2 cellular contexts compared by ENCODE assay signal in the genomic region with DNA sequence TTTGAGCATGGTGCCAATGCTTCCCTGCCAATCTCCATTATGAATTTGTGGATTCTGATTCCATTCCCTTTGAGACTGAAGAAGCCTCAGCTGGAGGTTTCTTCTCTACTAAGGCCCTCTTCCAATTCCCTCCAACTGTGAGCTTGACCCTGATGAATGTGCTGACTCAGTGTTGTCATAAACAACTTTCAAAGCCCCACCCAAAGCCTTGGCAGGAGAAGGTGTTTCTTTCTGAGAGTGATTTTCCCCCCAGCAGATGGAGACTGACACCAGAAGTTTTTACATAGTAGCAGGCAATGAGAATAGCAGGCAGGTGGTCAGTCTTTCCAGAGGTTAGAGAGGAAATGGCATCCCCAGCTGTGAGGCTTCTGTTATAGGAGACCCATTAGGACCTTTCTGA.
A peak's percentile ranks its signal among the peaks of the same experiment; 100 is the strongest.
TF ChIP-seq lines count a peak whose summit lies in the region.

No MANE protein-coding gene starts in this region.

TF ChIP-seq in HepG2, 621 proteins besides CTCF, POLR2A, EP300 and RAD21:
- TF ChIP-seq ZSCAN29 (CRISPR knock-in tag; conservative IDR thresholded peaks at IDR 0.05) (no peak), ZNF572 (CRISPR knock-in tag; IDR thresholded peaks at IDR 0.05) (no peak), ZNF451 (CRISPR knock-in tag; IDR thresholded peaks at IDR 0.05) (no peak), MAFK (conservative IDR thresholded peaks at IDR 0.05 in 1 of 2, IDR thresholded peaks at IDR 0.05 in 1 of 2; ENCODE audit: low read length in 2 of 2) (peak; percentile 45 to 72; a peak in 3 of 4 replicates), MAF1 (CRISPR knock-in tag; IDR thresholded peaks at IDR 0.05; ENCODE audit: borderline replicate concordance) (no peak), SIN3B (IDR thresholded peaks at IDR 0.05; ENCODE audit: low read length) (no peak), ZNF280D (CRISPR knock-in tag; IDR thresholded peaks at IDR 0.05) (no peak), AGO1 (IDR thresholded peaks at IDR 0.05; ENCODE audit: low read depth, low read length, poor library complexity, severe bottlenecking) (no peak), ZSCAN22 (CRISPR knock-in tag; IDR thresholded peaks at IDR 0.05) (no peak), RXRB (CRISPR knock-in tag; IDR thresholded peaks at IDR 0.05; ENCODE audit: borderline replicate concordance) (no peak), ZNF703 (CRISPR knock-in tag; IDR thresholded peaks at IDR 0.05; ENCODE audit: borderline replicate concordance) (no peak), MAFF (IDR thresholded peaks at IDR 0.05; ENCODE audit: low read depth, low read length) (peak; percentile 61), GABPB1 (CRISPR knock-in tag; IDR thresholded peaks at IDR 0.05) (no peak)

TF ChIP-seq in K562, 482 proteins besides CTCF, POLR2A, EP300 and RAD21:
- TF ChIP-seq BRF1 (IDR thresholded peaks at IDR 0.05; ENCODE audit: borderline replicate concordance, extremely low read depth, insufficient read length) (no peak), HNRNPLL (IDR thresholded peaks at IDR 0.05; ENCODE audit: low read depth, low read length, poor library complexity, severe bottlenecking) (no peak), FOXP1 (CRISPR knock-in tag; IDR thresholded peaks at IDR 0.05) (0 out of 2 replicates have a peak, but pooled peaks have one; percentile 69), FOXK1 (CRISPR knock-in tag; IDR thresholded peaks at IDR 0.05; ENCODE audit: borderline replicate concordance) (no peak), HMG20A (CRISPR knock-in tag; conservative IDR thresholded peaks at IDR 0.05) (no peak), SOX6 (IDR thresholded peaks at IDR 0.05) (peak; percentile 37; the same call in 1 of the 2 replicates), BACH1 (tag; IDR thresholded peaks at IDR 0.05) (peak; percentile 40; the same call in 1 of the 2 replicates), ZNF239 (CRISPR knock-in tag; IDR thresholded peaks at IDR 0.05) (no peak), POLR2AphosphoS2 (IDR thresholded peaks at IDR 0.05; ENCODE audit: low read length) (no peak), MAFG (tag; conservative IDR thresholded peaks at IDR 0.05) (peak; percentile 96), BRF2 (IDR thresholded peaks at IDR 0.05; ENCODE audit: borderline replicate concordance, insufficient read depth, insufficient read length) (no peak), ZNF766 (CRISPR knock-in tag; conservative IDR thresholded peaks at IDR 0.05) (peak; percentile 65; the same call in 1 of the 2 replicates), FOXJ2 (tag; IDR thresholded peaks at IDR 0.05) (peak; percentile 91), SMARCE1 (IDR thresholded peaks at IDR 0.05) (no peak), DPF2 (IDR thresholded peaks at IDR 0.05) (0 out of 2 replicates have a peak, but pooled peaks have one; percentile 19), ZFP91 (CRISPR knock-in tag; IDR thresholded peaks at IDR 0.05) (no peak), C11orf30 (IDR thresholded peaks at IDR 0.05; ENCODE audit: low read depth) (peak; percentile 99), TCF15 (CRISPR knock-in tag; IDR thresholded peaks at IDR 0.05) (no peak), ZNF133 (CRISPR knock-in tag; IDR thresholded peaks at IDR 0.05) (no peak), PTBP1 (IDR thresholded peaks at IDR 0.05; ENCODE audit: low read depth, low read length) (no peak), IRF2 (CRISPR knock-in tag; IDR thresholded peaks at IDR 0.05) (no peak), MEIS2 (IDR thresholded peaks at IDR 0.05; ENCODE audit: partially characterized antibody) (peak; percentile 37), FOXK2 (conservative IDR thresholded peaks at IDR 0.05 in 1 of 2, IDR thresholded peaks at IDR 0.05 in 1 of 2; ENCODE audit: low read depth in 2 of 2) (peak; percentile 89 to 92), MAFK (IDR thresholded peaks at IDR 0.05; ENCODE audit: low read length) (peak; percentile 96), MAFF (IDR thresholded peaks at IDR 0.05; ENCODE audit: low read length) (peak; percentile 97), ZNF780A (CRISPR knock-in tag; IDR thresholded peaks at IDR 0.05) (no peak), ZNF212 (CRISPR knock-in tag; IDR thresholded peaks at IDR 0.05) (no peak), TBP (optimal IDR thresholded peaks at IDR 0.05; ENCODE audit: low read depth, low read length) (no peak), SLC30A9 (CRISPR knock-in tag; IDR thresholded peaks at IDR 0.05) (no peak), ZNF316 (IDR thresholded peaks at IDR 0.05) (peak; percentile 99), SRF (CRISPR knock-in tag; IDR thresholded peaks at IDR 0.05) (no peak), ATF6 (CRISPR knock-in tag; IDR thresholded peaks at IDR 0.05) (no peak), NFE2 (IDR thresholded peaks at IDR 0.05; ENCODE audit: low read depth) (peak; percentile 91)
- TF ChIP-seq, protein P1, sequence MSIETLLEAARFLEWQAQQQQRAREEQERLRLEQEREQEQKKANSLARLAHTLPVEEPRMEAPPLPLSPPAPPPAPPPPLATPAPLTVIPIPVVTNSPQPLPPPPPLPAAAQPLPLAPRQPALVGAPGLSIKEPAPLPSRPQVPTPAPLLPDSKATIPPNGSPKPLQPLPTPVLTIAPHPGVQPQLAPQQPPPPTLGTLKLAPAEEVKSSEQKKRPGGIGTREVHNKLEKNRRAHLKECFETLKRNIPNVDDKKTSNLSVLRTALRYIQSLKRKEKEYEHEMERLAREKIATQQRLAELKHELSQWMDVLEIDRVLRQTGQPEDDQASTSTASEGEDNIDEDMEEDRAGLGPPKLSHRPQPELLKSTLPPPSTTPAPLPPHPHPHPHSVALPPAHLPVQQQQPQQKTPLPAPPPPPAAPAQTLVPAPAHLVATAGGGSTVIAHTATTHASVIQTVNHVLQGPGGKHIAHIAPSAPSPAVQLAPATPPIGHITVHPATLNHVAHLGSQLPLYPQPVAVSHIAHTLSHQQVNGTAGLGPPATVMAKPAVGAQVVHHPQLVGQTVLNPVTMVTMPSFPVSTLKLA (conservative IDR thresholded peaks at IDR 0.05): 0 out of 4 replicates have a peak, but pooled peaks of 1 of the 2 experiments have one; percentile 40
